ENCODE assay signal across 1 cellular context in the genomic region with DNA sequence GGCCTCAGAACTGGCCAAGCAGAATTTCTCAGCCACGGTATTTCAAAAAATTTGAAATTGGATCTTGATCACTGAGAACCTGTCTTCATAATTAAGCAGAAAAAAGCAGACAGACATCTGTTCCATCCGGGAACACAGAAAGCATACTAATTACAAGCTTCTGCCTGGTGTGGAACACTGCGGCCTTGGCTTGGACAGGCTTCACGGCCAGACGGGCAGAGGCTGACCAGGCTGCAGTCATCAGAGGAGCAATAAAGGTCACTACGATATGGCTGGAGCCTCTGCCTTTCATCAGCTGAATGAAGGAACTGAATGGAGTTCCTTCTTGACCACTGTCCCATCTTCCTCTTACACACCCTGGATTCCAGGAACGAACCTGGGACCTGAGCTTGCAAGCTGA.
TF ChIP-seq lines count a peak whose summit lies in the region.

No MANE protein-coding gene starts in this region.

TF ChIP-seq in SK-N-SH treated with all-trans-retinoic acid at 6 μM for 48 hours, 23 proteins besides CTCF, POLR2A, EP300 and RAD21 (continued from another document):
- TF ChIP-seq, protein P1, sequence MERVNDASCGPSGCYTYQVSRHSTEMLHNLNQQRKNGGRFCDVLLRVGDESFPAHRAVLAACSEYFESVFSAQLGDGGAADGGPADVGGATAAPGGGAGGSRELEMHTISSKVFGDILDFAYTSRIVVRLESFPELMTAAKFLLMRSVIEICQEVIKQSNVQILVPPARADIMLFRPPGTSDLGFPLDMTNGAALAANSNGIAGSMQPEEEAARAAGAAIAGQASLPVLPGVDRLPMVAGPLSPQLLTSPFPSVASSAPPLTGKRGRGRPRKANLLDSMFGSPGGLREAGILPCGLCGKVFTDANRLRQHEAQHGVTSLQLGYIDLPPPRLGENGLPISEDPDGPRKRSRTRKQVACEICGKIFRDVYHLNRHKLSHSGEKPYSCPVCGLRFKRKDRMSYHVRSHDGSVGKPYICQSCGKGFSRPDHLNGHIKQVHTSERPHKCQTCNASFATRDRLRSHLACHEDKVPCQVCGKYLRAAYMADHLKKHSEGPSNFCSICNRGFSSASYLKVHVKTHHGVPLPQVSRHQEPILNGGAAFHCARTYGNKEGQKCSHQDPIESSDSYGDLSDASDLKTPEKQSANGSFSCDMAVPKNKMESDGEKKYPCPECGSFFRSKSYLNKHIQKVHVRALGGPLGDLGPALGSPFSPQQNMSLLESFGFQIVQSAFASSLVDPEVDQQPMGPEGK (CRISPR knock-in tag; IDR thresholded peaks at IDR 0.05; ENCODE audit: borderline replicate concordance), result no peak
- no peak for TF ChIP-seq TSHZ2 (CRISPR knock-in tag; IDR thresholded peaks at IDR 0.05)
- TF ChIP-seq, protein P2, sequence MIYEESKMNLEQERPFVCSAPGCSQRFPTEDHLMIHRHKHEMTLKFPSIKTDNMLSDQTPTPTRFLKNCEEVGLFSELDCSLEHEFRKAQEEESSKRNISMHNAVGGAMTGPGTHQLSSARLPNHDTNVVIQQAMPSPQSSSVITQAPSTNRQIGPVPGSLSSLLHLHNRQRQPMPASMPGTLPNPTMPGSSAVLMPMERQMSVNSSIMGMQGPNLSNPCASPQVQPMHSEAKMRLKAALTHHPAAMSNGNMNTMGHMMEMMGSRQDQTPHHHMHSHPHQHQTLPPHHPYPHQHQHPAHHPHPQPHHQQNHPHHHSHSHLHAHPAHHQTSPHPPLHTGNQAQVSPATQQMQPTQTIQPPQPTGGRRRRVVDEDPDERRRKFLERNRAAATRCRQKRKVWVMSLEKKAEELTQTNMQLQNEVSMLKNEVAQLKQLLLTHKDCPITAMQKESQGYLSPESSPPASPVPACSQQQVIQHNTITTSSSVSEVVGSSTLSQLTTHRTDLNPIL (CRISPR knock-in tag; IDR thresholded peaks at IDR 0.05; ENCODE audit: low read depth), result no peak
- no peak for TF ChIP-seq ESRRG (CRISPR knock-in tag; IDR thresholded peaks at IDR 0.05)
- TF ChIP-seq PPARA (CRISPR knock-in tag; IDR thresholded peaks at IDR 0.05; ENCODE audit: borderline replicate concordance), result no peak
